Comparison of ENCODE assay signal across 8 cellular contexts in the genomic region with DNA sequence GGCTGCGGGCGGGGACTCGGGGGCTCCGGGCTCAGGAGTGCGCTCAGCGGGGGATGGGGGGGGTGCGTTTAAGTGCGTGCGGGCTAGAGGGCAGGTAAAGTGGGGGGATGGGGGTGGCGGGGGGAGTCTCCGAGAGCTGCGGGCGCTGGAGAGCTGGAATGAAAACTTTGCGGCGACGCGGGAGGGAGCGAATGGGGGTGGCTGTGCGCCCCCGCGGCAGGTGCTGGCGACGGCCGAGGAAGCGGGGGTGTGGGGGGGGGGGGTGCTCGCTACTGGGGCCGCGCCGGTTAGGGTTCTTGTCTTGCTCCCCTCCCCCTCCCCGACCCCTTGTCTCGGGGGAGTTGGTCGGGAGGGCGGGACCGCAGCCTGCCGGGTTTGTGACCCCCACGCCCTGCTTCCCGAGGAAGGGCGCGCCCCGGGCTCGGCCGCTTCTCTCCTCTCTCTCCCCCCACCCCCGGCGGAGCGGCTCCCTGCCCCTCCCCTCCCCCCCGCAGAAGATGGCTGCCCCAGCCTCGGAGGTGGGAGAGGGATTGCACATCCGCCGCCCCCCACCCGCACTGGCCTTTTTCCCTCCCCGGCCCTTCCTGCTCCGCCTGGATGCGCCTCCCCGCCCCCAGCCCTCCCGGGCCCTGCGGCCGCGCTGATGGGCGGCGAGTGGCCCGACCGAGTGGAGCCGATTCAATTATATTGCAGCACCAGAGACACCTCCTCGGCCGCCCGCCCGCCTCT. TPM values are rescaled to one million over a fixed set of nuclear protein-coding genes. Genes with fewer than 3 reads are reported as not detected.
DNase-seq lines count a peak whose midpoint lies in the region; ATAC-seq and TF ChIP-seq lines count a peak whose summit lies in the region.

No MANE protein-coding gene starts in this region.

- H3K56ac ChIP-seq in IMR-90 (ENCODE audit: extremely low read depth, insufficient read depth, low read length) = no peak overlapping the region

- no peak overlapping the region for H2AFZ ChIP-seq in IMR-90 (replicated peaks; ENCODE audit: low read length, poor library complexity)

- peaks cover 19 to 54% of the 10 kb centered on the region in 2 experiments for H3K79me1 ChIP-seq in IMR-90 (ENCODE audit: low read depth in 1 of 2, low read length in 2 of 2)

- POLR2A ChIA-PET in IMR-90 (lab: Charles Lee; ENCODE audit: unreplicated experiment) = interaction anchor here (0.6 kb wide), 1 partner anchor 9 kb away, joined by 3 read pairs; no protein-coding TSS in a partner anchor

- 26% methylated on average over 12 of the region's 67 CpGs; no CpG with 5 or more reads in 1 of the 2 experiments for WGBS in IMR-90 (ENCODE audit: extremely low coverage in 2 of 2, insufficient read length in 1 of 2), 2 experiments
- 0 to 1% methylated on average over 59 to 65 of the region's 67 CpGs for WGBS in ectodermal cell, 2 experiments
- WGBS in mesodermal cell (ENCODE audit: insufficient coverage in 2 of 2), 2 experiments = 0% methylated on average over 12 to 14 of the region's 67 CpGs

- no peak overlapping the region for H2BK15ac ChIP-seq in IMR-90 (ENCODE audit: low read depth, low read length)

- H3K9me1 ChIP-seq in IMR-90 (ENCODE audit: insufficient read depth, low read length) = peaks cover 3% of the 10 kb centered on the region; the same call in 1 of the 2 replicates

- no peak overlapping the region for H2AK9ac ChIP-seq in IMR-90 (replicated peaks; ENCODE audit: low read depth, low read length, poor library complexity)

- no peak overlapping the region for H4K8ac ChIP-seq in IMR-90 (ENCODE audit: low read depth in 2 of 2, low read length in 2 of 2)

- DNase-seq in Caki2 (ENCODE audit: low read depth) (peak; percentile 62), IMR-90 (no peak), SK-N-DZ (ENCODE audit: low spot score) (peak; percentile 97)

- ATAC-seq in IMR-90 (ENCODE audit: low read depth) = no peak
- no peak for ATAC-seq in HG03139 (IDR thresholded peaks at IDR 0.05; ENCODE audit: unreplicated experiment)
- ATAC-seq in GM21423 (IDR thresholded peaks at IDR 0.05; ENCODE audit: unreplicated experiment) = no peak
- no peak for ATAC-seq in HG02852 (IDR thresholded peaks at IDR 0.05; ENCODE audit: unreplicated experiment)

- no peak overlapping the region for H3K23ac ChIP-seq in IMR-90 (ENCODE audit: low read depth, low read length)

- no peak overlapping the region for H2BK120ac ChIP-seq in IMR-90 (ENCODE audit: low read depth, low read length)

- H2AK5ac ChIP-seq in IMR-90 (ENCODE audit: low read depth, low read length) = no peak overlapping the region

- H3K14ac ChIP-seq in IMR-90 (replicated peaks; ENCODE audit: low read depth, low read length) = no peak overlapping the region

- H3K9ac ChIP-seq in IMR-90 (ENCODE audit: low read depth, low read length) = no peak overlapping the region

- in situ Hi-C loops in Caki2 (cut with HindIII; ENCODE audit: low pct_unique_long_range_greater_than_20kb, low sequenced_read_pairs) (no loop called here), IMR-90 (cut with MboI; ENCODE audit: low sequenced_read_pairs) (loop anchor here (10.0 kb wide), 1 partner anchor 499 kb away; a partner anchor contains a TSS)

- no peak for TF ChIP-seq POLR2A in IMR-90 (IDR thresholded peaks at IDR 0.05; ENCODE audit: low read depth, low read length)

- BruUV-seq in IMR-90 (replicated peaks; lab: Mats Ljungman, UMichigan) = no TSS peak

- CTCF ChIA-PET in IMR-90 (lab: Yijun Ruan, JAX) = no interaction called here

- no peak overlapping the region for H2BK5ac ChIP-seq in IMR-90 (ENCODE audit: low read depth, low read length, poor library complexity, severe bottlenecking)

- no peak overlapping the region for H4K5ac ChIP-seq in IMR-90 (ENCODE audit: low read depth, low read length)

- H3K36me3 ChIP-seq in IMR-90 (ENCODE audit: control insufficient read depth, insufficient read depth, low read length) = no peaks in the 10 kb centered on the region
- H3K36me3 ChIP-seq in ectodermal cell (ENCODE audit: control insufficient read depth, insufficient read depth, low read length) = no peaks in the 10 kb centered on the region
- no peaks in the 10 kb centered on the region for H3K36me3 ChIP-seq in mesodermal cell (ENCODE audit: control insufficient read depth, insufficient read depth, low read length)

- no peak for TF ChIP-seq RAD21 in IMR-90 (IDR thresholded peaks at IDR 0.05; ENCODE audit: low read length)

- H3K4me1 ChIP-seq in IMR-90 (ENCODE audit: control insufficient read depth, insufficient read depth, low read length) = peaks cover 21% of the 10 kb centered on the region
- H3K4me1 ChIP-seq in ectodermal cell (ENCODE audit: control insufficient read depth, insufficient read depth, low read length) = peaks cover 42% of the 10 kb centered on the region
- peaks cover 31% of the 10 kb centered on the region for H3K4me1 ChIP-seq in mesodermal cell (ENCODE audit: control insufficient read depth, insufficient read depth, low read length, poor library complexity, severe bottlenecking)

- H4K91ac ChIP-seq in IMR-90 (ENCODE audit: insufficient read depth, low read depth, low read length) = no peak overlapping the region

- peak overlapping the region; percentile 77; the same call in 1 of the 2 replicates for H3K4me2 ChIP-seq in IMR-90 (ENCODE audit: low read depth, low read length)

- peak overlapping the region; percentile 41 for H3K4me3 ChIP-seq in IMR-90 (ENCODE audit: insufficient read depth, low read depth, low read length)
- peak overlapping the region; percentile 40 for H3K4me3 ChIP-seq in ectodermal cell (ENCODE audit: insufficient read depth, low read depth, low read length)
- peak overlapping the region; percentile 46 for H3K4me3 ChIP-seq in mesodermal cell (ENCODE audit: extremely low read depth, insufficient read depth, low read length, poor library complexity, severe bottlenecking)

- no peak for TF ChIP-seq CTCF in IMR-90 (conservative IDR thresholded peaks at IDR 0.05; ENCODE audit: low read depth, low read length)

- no peak overlapping the region for H2BK20ac ChIP-seq in IMR-90 (ENCODE audit: low read depth, low read length)

- H3K9me3 ChIP-seq in IMR-90 (ENCODE audit: control insufficient read depth, insufficient read depth, low read length) = no peaks in the 10 kb centered on the region
- no peaks in the 10 kb centered on the region for H3K9me3 ChIP-seq in ectodermal cell (ENCODE audit: control insufficient read depth, low read length)
- H3K9me3 ChIP-seq in mesodermal cell (ENCODE audit: control insufficient read depth, low read length) = no peaks in the 10 kb centered on the region

- intact Hi-C loops in IMR-90 (cut with micrococcal nuclease) = loop anchor here (5.0 kb wide), 1 partner anchor 336 kb away; no protein-coding TSS in a partner anchor

- peaks cover 76% of the 10 kb centered on the region for H4K20me1 ChIP-seq in IMR-90 (ENCODE audit: insufficient read depth, low read length)

- H3K27me3 ChIP-seq in IMR-90 (ENCODE audit: control insufficient read depth, insufficient read depth, low read length) = no peaks in the 10 kb centered on the region
- H3K27me3 ChIP-seq in ectodermal cell (ENCODE audit: control insufficient read depth, insufficient read depth, low read length, poor library complexity, severe bottlenecking) = peaks cover 62% of the 10 kb centered on the region

- H3K27ac ChIP-seq in IMR-90 (ENCODE audit: insufficient read depth, low read length) (no peak overlapping the region; the same call in 1 of the 2 replicates), ectodermal cell (ENCODE audit: insufficient read depth, low read depth, low read length, poor library complexity, severe bottlenecking) (peak overlapping the region; percentile 61), mesodermal cell (ENCODE audit: low read depth, low read length, severe bottlenecking) (peak overlapping the region; percentile 53)

- H3K4ac ChIP-seq in IMR-90 (ENCODE audit: low read depth, low read length) = no peak overlapping the region

- H3K18ac ChIP-seq in IMR-90 (ENCODE audit: low read depth, low read length) = no peak overlapping the region

- dilution Hi-C loops in IMR-90 (cut with HindIII; ENCODE audit: low sequenced_read_pairs, unreplicated experiment) = no loop called here

TF ChIP-seq in IMR-90, 13 proteins besides CTCF, POLR2A, EP300 and RAD21:
- no peak for TF ChIP-seq FOS (IDR thresholded peaks at IDR 0.05; ENCODE audit: low read depth, low read length)
- no peak for TF ChIP-seq SMC3 (IDR thresholded peaks at IDR 0.05; ENCODE audit: low read depth, low read length)
- no peak for TF ChIP-seq MAFK (IDR thresholded peaks at IDR 0.05; ENCODE audit: low read depth, low read length)
- TF ChIP-seq BHLHE40 (IDR thresholded peaks at IDR 0.05; ENCODE audit: low read depth, low read length) = no peak
- TF ChIP-seq RCOR1 (IDR thresholded peaks at IDR 0.05; ENCODE audit: insufficient replicate concordance, low read length) = no peak

RNA-seq across cellular contexts. Expression of a gene that starts 0.7 kb away (rescaled TPM):
- total RNA-seq in Caki2 (2014; rRNA removed; shearing (Covaris generic); ENCODE audit: low replicate concordance) = 7.1 and 7.9 TPM in 2 replicates
- 9.4 and 14.9 TPM in 2 replicates for total RNA-seq in IMR-90 (2012; rRNA removed)
- polyA plus RNA-seq in IMR-90 (2012; rRNA removed) = 25.5 and 30.8 TPM in 2 replicates
- 17.0 and 25.6 TPM in 2 replicates for polyA plus RNA-seq in IMR-90 (2012; cell fraction: cytosol; rRNA removed)
- polyA plus RNA-seq in IMR-90 (2012; cell fraction: nucleus; rRNA removed; ENCODE audit: low replicate concordance) = 79.5 and 93.9 TPM in 2 replicates
- 51.5 and 62.6 TPM in 2 replicates for polyA plus RNA-seq in SK-N-DZ (2014; cell fraction: cytosol; rRNA removed)
- 114 and 225 TPM in 2 replicates for polyA plus RNA-seq in SK-N-DZ (2014; cell fraction: nucleus; rRNA removed)
- polyA plus RNA-seq in ectodermal cell (2013, experiment 1 of 4) = 22.2 TPM
- polyA plus RNA-seq in ectodermal cell (2013, experiment 2 of 4) = 29.1 TPM
- 22.7 TPM for polyA plus RNA-seq in ectodermal cell (2013, experiment 3 of 4)
- polyA plus RNA-seq in ectodermal cell (2013, experiment 4 of 4) = 23.8 TPM
- 39.8 TPM for polyA plus RNA-seq in mesodermal cell (2013, experiment 1 of 2)
- polyA plus RNA-seq in mesodermal cell (2013, experiment 2 of 2) = 36.2 TPM
